29 cellular contexts compared by ENCODE assay signal in genomic region chr9:90858505-90858904, GRCh38. TPM values are rescaled to one million over a fixed set of nuclear protein-coding genes. Genes with fewer than 3 reads are reported as not detected.
DNase-seq lines count a peak whose midpoint lies in the region; ATAC-seq and TF ChIP-seq lines count a peak whose summit lies in the region.
"Had no signal": no experiment of that assay in that cellular context is flagged by ENCODE, and none has a peak within 500 bp of the region (broad histone marks: within the 10 kb centered on the region; RNA-seq: fewer than 3 reads in every experiment).

No MANE protein-coding gene starts in this region.

- H3K9ac ChIP-seq in BLaER1, result 0 out of 2 replicates have a peak overlapping the region, but pooled peaks have one; percentile 9
- H3K9ac ChIP-seq in HCT116 (ENCODE audit: low read length), result no peak overlapping the region
- no peak overlapping the region for H3K9ac ChIP-seq in mesenchymal stem cell (ENCODE audit: low read length)

- H4K20me1 ChIP-seq in BLaER1 (peaks cover 14% of the 10 kb centered on the region), HCT116 (ENCODE audit: insufficient read depth) (no peaks in the 10 kb centered on the region)

- 97% methylated on average over 3 of the region's 3 CpGs for WGBS in mesenchymal stem cell

- H3K4me1 ChIP-seq in BLaER1 (peaks cover 54% of the 10 kb centered on the region), HCT116 (ENCODE audit: control insufficient read depth in 1 of 2, insufficient read depth in 2 of 2, low read length in 2 of 2) (no peaks in the 10 kb centered on the region; a peak in 1 of 4 replicates), mesenchymal stem cell (ENCODE audit: control insufficient read depth, insufficient read depth, low read depth, low read length) (peaks cover 8% of the 10 kb centered on the region)
- H3K4me1 ChIP-seq: BE2C, gastrocnemius medialis, sigmoid colon had no signal

- no peak for TF ChIP-seq POLR2A in HCT116 (IDR thresholded peaks at IDR 0.05; ENCODE audit: borderline replicate concordance, extremely low read depth, insufficient read depth, insufficient read length)

- no peak overlapping the region for H2BK120ac ChIP-seq in mesenchymal stem cell (ENCODE audit: low read depth, low read length)

- BruUV-seq in HCT116 (replicated peaks; lab: Mats Ljungman, UMichigan), result no TSS peak

- no peak overlapping the region for H3K23ac ChIP-seq in mesenchymal stem cell (ENCODE audit: low read length in 2 of 2)

- H3K79me1 ChIP-seq in mesenchymal stem cell (replicated peaks; ENCODE audit: low read length, poor library complexity, severe bottlenecking), result peaks cover 1% of the 10 kb centered on the region

- no peak overlapping the region for H4K91ac ChIP-seq in mesenchymal stem cell (ENCODE audit: low read length)

- H2AFZ ChIP-seq in HCT116 (ENCODE audit: low read depth, low read length, poor library complexity, severe bottlenecking) (no peak overlapping the region), mesenchymal stem cell (ENCODE audit: low read depth, low read length) (no peak overlapping the region)

- CTCF ChIA-PET in HCT116 (lab: Charles Lee), result no interaction called here
- CTCF ChIA-PET in activated CD8-positive, alpha-beta memory T cell treated with anti-CD3 and anti-CD28 coated beads, Interleukin-2, amount 10 ng/mL, durations not matched to agents 7 days and 5 days (lab: Charles Lee), result no interaction called here

- H3K18ac ChIP-seq in mesenchymal stem cell (ENCODE audit: low read depth in 1 of 2, low read length in 2 of 2), result no peak overlapping the region

- no peaks in the 10 kb centered on the region for H3K9me2 ChIP-seq in HCT116 (ENCODE audit: insufficient read depth)

- no peak for TF ChIP-seq CTCF in HCT116 (IDR thresholded peaks at IDR 0.05 in 2 of 3, conservative IDR thresholded peaks at IDR 0.05 in 1 of 3; ENCODE audit: borderline replicate concordance in 1 of 3, insufficient read depth in 1 of 3, low read depth in 2 of 3, low read length in 2 of 3)

- no peak overlapping the region for H3K27ac Mint-ChIP-seq in activated CD8-positive, alpha-beta memory T cell treated with anti-CD3 and anti-CD28 coated beads, Interleukin-2, amount 10 ng/mL, durations not matched to agents 7 days and 5 days
- H3K27ac Mint-ChIP-seq: activated naive CD4-positive, alpha-beta T cell treated with anti-CD3 and anti-CD28 coated beads, Interleukin-2, amount 10 ng/mL, durations not matched to agents 7 days and 5 days; activated T-helper 1 cell treated with anti-CD3 and anti-CD28 coated beads, Interleukin-12 subunit alpha, Interleukin-12 subunit beta, Interleukin-2, Interleukin-4 antibody, amounts not matched to agents 30 ng/mL and 10 ng/mL and 1 ng/mL, durations not matched to agents 14 hours and 24 hours and 36 hours; progenitor cell of endocrine pancreas; T-helper 1 cell treated with Interleukin-12 subunit alpha and Interleukin-12 subunit beta and Interleukin-4 antibody, amounts not matched to agents 30 μg/mL and 1 μg/mL, for 36 hours had no signal

- H3K4ac ChIP-seq in mesenchymal stem cell (ENCODE audit: low read depth in 1 of 2, low read length in 2 of 2), result no peak overlapping the region

- TF ChIP-seq RAD21 in HCT116 (IDR thresholded peaks at IDR 0.05; ENCODE audit: low read depth), result no peak

- RAD21 ChIA-PET in HCT116 (lab: Charles Lee; ENCODE audit: low non-redundant PET in 1 of 2, low total read pairs in 2 of 2, uncharacterized antibody in 2 of 2, unreplicated experiment in 2 of 2), result no interaction called here

- POLR2A ChIA-PET in HCT116 (lab: Charles Lee), result no interaction called here

- H4K8ac ChIP-seq in mesenchymal stem cell (ENCODE audit: low read length), result peak overlapping the region; percentile 57

- no peak overlapping the region for H2AK5ac ChIP-seq in mesenchymal stem cell (ENCODE audit: low read length, severe bottlenecking)

- peaks cover 8% of the 10 kb centered on the region for H3K4me1 Mint-ChIP-seq in activated CD8-positive, alpha-beta memory T cell treated with anti-CD3 and anti-CD28 coated beads, Interleukin-2, amount 10 ng/mL, durations not matched to agents 7 days and 5 days

- H3K36me3 ChIP-seq in BLaER1 (peaks cover 85% of the 10 kb centered on the region), HCT116 (ENCODE audit: control insufficient read depth in 1 of 2, insufficient read depth in 2 of 2, low read length in 2 of 2) (no peaks in the 10 kb centered on the region), mesenchymal stem cell (ENCODE audit: control insufficient read depth in 1 of 2, insufficient read depth in 2 of 2, low read depth in 1 of 2, low read length in 2 of 2) (peaks cover 0 to 12% of the 10 kb centered on the region in 2 experiments)
- H3K36me3 ChIP-seq: BE2C, gastrocnemius medialis, sigmoid colon had no signal

- H3K79me2 ChIP-seq in HCT116 (ENCODE audit: insufficient read depth, low read length), result no peaks in the 10 kb centered on the region

- no peaks in the 10 kb centered on the region for H3K36me3 Mint-ChIP-seq in activated CD8-positive, alpha-beta memory T cell treated with anti-CD3 and anti-CD28 coated beads, Interleukin-2, amount 10 ng/mL, durations not matched to agents 7 days and 5 days
- H3K36me3 Mint-ChIP-seq: activated naive CD4-positive, alpha-beta T cell treated with anti-CD3 and anti-CD28 coated beads, Interleukin-2, amount 10 ng/mL, durations not matched to agents 7 days and 5 days had no signal

- peaks cover 25% of the 10 kb centered on the region for H3K27me3 Mint-ChIP-seq in activated CD8-positive, alpha-beta memory T cell treated with anti-CD3 and anti-CD28 coated beads, Interleukin-2, amount 10 ng/mL, durations not matched to agents 7 days and 5 days
- H3K27me3 Mint-ChIP-seq: progenitor cell of endocrine pancreas had no signal

- H3K4me2 ChIP-seq in BLaER1, result peak overlapping the region; percentile 49
- H3K4me2 ChIP-seq in HCT116 (ENCODE audit: low read length), result no peak overlapping the region
- no peak overlapping the region for H3K4me2 ChIP-seq in mesenchymal stem cell (ENCODE audit: low read length, poor library complexity, severe bottlenecking)

- intact Hi-C loops in HCT116 (cut with micrococcal nuclease), result no loop called here

- H2BK12ac ChIP-seq in mesenchymal stem cell (ENCODE audit: low read length in 2 of 2), result no peak overlapping the region

- H3K9me3 Mint-ChIP-seq in activated CD8-positive, alpha-beta memory T cell treated with anti-CD3 and anti-CD28 coated beads, Interleukin-2, amount 10 ng/mL, durations not matched to agents 7 days and 5 days (ENCODE audit: low read depth), result no peaks in the 10 kb centered on the region
- H3K9me3 Mint-ChIP-seq: activated naive CD4-positive, alpha-beta T cell treated with anti-CD3 and anti-CD28 coated beads, Interleukin-2, amount 10 ng/mL, durations not matched to agents 7 days and 5 days; activated T-helper 1 cell treated with anti-CD3 and anti-CD28 coated beads, Interleukin-12 subunit alpha, Interleukin-12 subunit beta, Interleukin-2, Interleukin-4 antibody, amounts not matched to agents 30 ng/mL and 10 ng/mL and 1 ng/mL, durations not matched to agents 14 hours and 24 hours and 36 hours; T-helper 1 cell treated with Interleukin-12 subunit alpha and Interleukin-12 subunit beta and Interleukin-4 antibody, amounts not matched to agents 30 μg/mL and 1 μg/mL, for 36 hours had no signal

- H3K9me3 ChIP-seq in BLaER1, result no peaks in the 10 kb centered on the region
- H3K9me3 ChIP-seq in HCT116 (ENCODE audit: control insufficient read depth in 1 of 2, insufficient read depth in 1 of 2, low read depth in 1 of 2, low read length in 2 of 2), result no peaks in the 10 kb centered on the region
- no peaks in the 10 kb centered on the region for H3K9me3 ChIP-seq in mesenchymal stem cell (ENCODE audit: control insufficient read depth, low read length)
- H3K9me3 ChIP-seq: BE2C, gastrocnemius medialis, sigmoid colon had no signal

- H3K4me3 ChIP-seq in BLaER1 (no peak overlapping the region), HCT116 (replicated peaks in 1 of 2; ENCODE audit: low read depth in 1 of 2, low read length in 2 of 2) (no peak overlapping the region), mesenchymal stem cell (ENCODE audit: insufficient read depth in 1 of 2, low read depth in 1 of 2, low read length in 2 of 2) (no peak overlapping the region)
- H3K4me3 ChIP-seq: gastrocnemius medialis, GM12878, sigmoid colon had no signal

- H3K27me3 ChIP-seq in BLaER1, result no peaks in the 10 kb centered on the region
- H3K27me3 ChIP-seq in HCT116 (ENCODE audit: insufficient read depth, low read length), result no peaks in the 10 kb centered on the region
- peaks cover 0 to 40% of the 10 kb centered on the region in 2 experiments for H3K27me3 ChIP-seq in mesenchymal stem cell (ENCODE audit: control insufficient read depth in 1 of 2, insufficient read depth in 1 of 2, low read length in 2 of 2)
- H3K27me3 ChIP-seq: gastrocnemius medialis, sigmoid colon had no signal

- DNase-seq in HCT116 (ENCODE audit: low read depth, low spot score) (no peak), mesenchymal stem cell (no peak), KG1 (lab: John Stamatoyannopoulos, UW) (no peak), NCI-H2227 treated with DMSO at 0.1 percent for 48 hours (lab: John Stamatoyannopoulos, UW) (no peak), NCI-H146 (lab: John Stamatoyannopoulos, UW) (no peak)
- peak; percentile 39 for DNase-seq in activated CD8-positive, alpha-beta memory T cell treated with anti-CD3 and anti-CD28 coated beads, Interleukin-2, amount 10 ng/mL, durations not matched to agents 7 days and 5 days
- DNase-seq: ACHN; activated CD4-positive, alpha-beta T cell treated with anti-CD3 and anti-CD28 coated beads, Interleukin-2, amount 50 U/mL, for 4 hours; activated naive CD4-positive, alpha-beta T cell treated with anti-CD3 and anti-CD28 coated beads, Interleukin-2, amount 10 ng/mL, durations not matched to agents 7 days and 5 days; amniotic stem cell; BE2C; effector CD4-positive, alpha-beta T cell; gastrocnemius medialis; left colon; NCI-H1694; NCI-H446 treated with DMSO at 0.1 percent for 48 hours; PC-3; sigmoid colon; stimulated activated CD4-positive, alpha-beta T cell treated with anti-CD3 and anti-CD28 coated beads, Interleukin-12 subunit alpha, Interleukin-12 subunit beta, amount 100 ng/mL, for 4 hours; stimulated activated CD4-positive, alpha-beta T cell treated with anti-CD3 and anti-CD28 coated beads, Interleukin-4, amount 100 ng/mL, for 1 hour had no signal

- no peak overlapping the region for H2BK5ac ChIP-seq in mesenchymal stem cell (ENCODE audit: low read depth, low read length, poor library complexity, severe bottlenecking)

- H3K27ac ChIP-seq in BLaER1 (peak overlapping the region; percentile 59), HCT116 (ENCODE audit: low read depth, low read length) (no peak overlapping the region), mesenchymal stem cell (ENCODE audit: low read length, poor library complexity, severe bottlenecking) (no peak overlapping the region)
- H3K27ac ChIP-seq: gastrocnemius medialis, sigmoid colon had no signal

- H2BK15ac ChIP-seq in mesenchymal stem cell (ENCODE audit: low read depth, poor library complexity, severe bottlenecking), result no peak overlapping the region

- H3K4me3 Mint-ChIP-seq in activated CD8-positive, alpha-beta memory T cell treated with anti-CD3 and anti-CD28 coated beads, Interleukin-2, amount 10 ng/mL, durations not matched to agents 7 days and 5 days, result no peak overlapping the region
- H3K4me3 Mint-ChIP-seq: activated naive CD4-positive, alpha-beta T cell treated with anti-CD3 and anti-CD28 coated beads, Interleukin-2, amount 10 ng/mL, durations not matched to agents 7 days and 5 days; activated T-helper 1 cell treated with anti-CD3 and anti-CD28 coated beads, Interleukin-12 subunit alpha, Interleukin-12 subunit beta, Interleukin-2, Interleukin-4 antibody, amounts not matched to agents 30 ng/mL and 10 ng/mL and 1 ng/mL, durations not matched to agents 14 hours and 24 hours and 36 hours; T-helper 1 cell treated with Interleukin-12 subunit alpha and Interleukin-12 subunit beta and Interleukin-4 antibody, amounts not matched to agents 30 μg/mL and 1 μg/mL, for 36 hours had no signal

- peak; percentile 49; the same call in 1 of the 2 replicates for ATAC-seq in HCT116
- ATAC-seq in activated CD8-positive, alpha-beta memory T cell treated with anti-CD3 and anti-CD28 coated beads, Interleukin-2, amount 10 ng/mL, durations not matched to agents 7 days and 5 days, result no peak
- ATAC-seq in HG03378 (IDR thresholded peaks at IDR 0.05; ENCODE audit: unreplicated experiment), result no peak
- ATAC-seq: activated CD4-positive, CD25-positive, alpha-beta regulatory T cell treated with anti-CD3 and anti-CD28 coated beads, Interleukin-2, amount 50 U/mL, for 24 hours; gastrocnemius medialis; GM12878; left colon; PC-3; SK-N-SH treated with all-trans-retinoic acid at 6 μM for 48 hours had no signal

- H3K14ac ChIP-seq in mesenchymal stem cell (ENCODE audit: low read length in 2 of 2), result no peak overlapping the region

RNA-seq across cellular contexts. Expression of gene SYK, which starts 56.9 kb away (rescaled TPM):
- 9.0 TPM for total RNA-seq in HCT116 (2021; ENCODE audit: unreplicated experiment)
- polyA plus RNA-seq in HCT116 (2012), result 2.5 and 4.8 TPM in 2 replicates
- total RNA-seq in activated CD8-positive, alpha-beta memory T cell treated with anti-CD3 and anti-CD28 coated beads, Interleukin-2, amount 10 ng/mL, durations not matched to agents 7 days and 5 days, result under 1 TPM; 0.26 to 0.28 TPM
- polyA plus RNA-seq in mesenchymal stem cell (2013, experiment 1 of 2), result 23.7 TPM
- 22.9 TPM for polyA plus RNA-seq in mesenchymal stem cell (2013, experiment 2 of 2)
- total RNA-seq: fibroblast of lung had no signal
- polyA plus RNA-seq: fibroblast of lung had no signal
